9 cellular contexts compared by ENCODE assay signal in genomic region chr7:129534558-129534957, GRCh38. TPM values are rescaled to one million over a fixed set of nuclear protein-coding genes. Genes with fewer than 3 reads are reported as not detected.
DNase-seq lines count a peak whose midpoint lies in the region; ATAC-seq, FAIRE-seq and TF ChIP-seq lines count a peak whose summit lies in the region.
"Not testable (repeated sequence)": the region's sequence is repeated elsewhere in the genome, so short reads cannot be mapped to it uniquely, and the experiment has no call there.
"Had no signal": no experiment of that assay in that cellular context is flagged by ENCODE, and none has a peak within 500 bp of the region (broad histone marks: within the 10 kb centered on the region; RNA-seq: fewer than 3 reads in every experiment).

No MANE protein-coding gene starts in this region.

- H3K27me3 Mint-ChIP-seq in GM23338 (ENCODE audit: insufficient read depth, low read depth, poor library complexity), result peaks cover 12% of the 10 kb centered on the region
- not testable (repeated sequence) for H3K27me3 Mint-ChIP-seq in endodermal cell (ENCODE audit: insufficient read depth); natural killer cell (ENCODE audit: low read depth in 2 of 2)

- 62% methylated on average over 12 of the region's 12 CpGs for WGBS in K562 (ENCODE audit: insufficient coverage, low coverage, missing lambda C conversion rate)
- WGBS in endodermal cell (ENCODE audit: insufficient coverage in 1 of 2, insufficient read length in 1 of 2), 2 experiments, result 91 to 92% methylated on average over 6 to 12 of the region's 12 CpGs
- no CpG with 5 or more reads among the region's 12 CpGs for WGBS in neuronal stem cell (ENCODE audit: extremely low coverage in 2 of 2, insufficient read length in 2 of 2, insufficient replicate concordance in 1 of 2), 2 donors

- ATAC-seq in GM23338, natural killer cell: not testable (repeated sequence)
- peak; percentile 35; the same call in 2 of the 3 replicates for ATAC-seq in K562

- not testable (repeated sequence) for H3K9me2 ChIP-seq in GM23338 (ENCODE audit: insufficient read depth)

- H4K8ac ChIP-seq in neuronal stem cell (ENCODE audit: low read depth, low read length), result not testable (repeated sequence)

- not testable (repeated sequence) for TF ChIP-seq POLR2A in K562 (conservative IDR thresholded peaks at IDR 0.05)

- H3K36me3 Mint-ChIP-seq in GM23338 (ENCODE audit: low read depth); endodermal cell (ENCODE audit: low read depth); natural killer cell: not testable (repeated sequence)

- not testable (repeated sequence) for H3K4me1 ChIP-seq in GM23338 (ENCODE audit: insufficient read depth); K562 (replicated peaks in 1 of 2; ENCODE audit: control insufficient read depth in 2 of 2, insufficient read depth in 2 of 2, low read length in 2 of 2); endodermal cell (ENCODE audit: control insufficient read depth, insufficient read depth, low read length); kidney (ENCODE audit: control insufficient read depth in 1 of 2, insufficient read depth in 1 of 2, low read depth in 1 of 2, low read length in 2 of 2); neuronal stem cell (ENCODE audit: control insufficient read depth in 2 of 2, insufficient read depth in 1 of 2, low read depth in 1 of 2, low read length in 2 of 2)

- not testable (repeated sequence) for H3K27ac Mint-ChIP-seq in GM23338
- H3K27ac Mint-ChIP-seq in endodermal cell (peak overlapping the region; percentile 86), natural killer cell (peak overlapping the region in 1 of 2 donors; percentile 99)

- H2AFZ ChIP-seq in GM23338 (peak overlapping the region; percentile 75), K562 (ENCODE audit: low read depth, low read length) (peak overlapping the region; percentile 47; the same call in 1 of the 2 replicates), neuronal stem cell (ENCODE audit: low read length) (peak overlapping the region; percentile 53)

- not testable (repeated sequence) for H3K4ac ChIP-seq in neuronal stem cell (ENCODE audit: low read length)

- H3K27me3 ChIP-seq in GM23338 (ENCODE audit: insufficient read depth); endodermal cell (ENCODE audit: control insufficient read depth, insufficient read depth, low read length, poor library complexity, severe bottlenecking); neuronal stem cell (ENCODE audit: control insufficient read depth in 3 of 3, insufficient read depth in 3 of 3, low read depth in 1 of 3, low read length in 3 of 3): not testable (repeated sequence)
- H3K27me3 ChIP-seq in K562 (ENCODE audit: control insufficient read depth in 2 of 2, insufficient read depth in 2 of 2, low read length in 2 of 2), result peaks cover 3 to 23% of the 10 kb centered on the region in 2 experiments; a peak in 3 of 5 replicates

- H3K36me3 ChIP-seq in GM23338 (ENCODE audit: insufficient read depth); K562 (ENCODE audit: control insufficient read depth, insufficient read depth, low read length); endodermal cell (ENCODE audit: control insufficient read depth, insufficient read depth, low read length); kidney (ENCODE audit: control insufficient read depth in 1 of 2, insufficient read depth in 2 of 2, low read length in 2 of 2); neuronal stem cell (replicated peaks in 1 of 2; ENCODE audit: control insufficient read depth in 2 of 2, insufficient read depth in 2 of 2, low read length in 2 of 2): not testable (repeated sequence)

- DNase-seq in GM23338 (ENCODE audit: low spot score); K562 (ENCODE audit: extremely low read depth in 1 of 4, low spot score in 3 of 4); natural killer cell; neuronal stem cell (ENCODE audit: low spot score): not testable (repeated sequence)
- DNase-seq in MV-4-11 (lab: John Stamatoyannopoulos, UW) (peak; percentile 21), endodermal cell (peak; percentile 73), kidney (peak; percentile 15)

- H2AK5ac ChIP-seq in neuronal stem cell (ENCODE audit: low read depth, low read length), result not testable (repeated sequence)

- H4K20me1 ChIP-seq in GM23338 (replicated peaks; ENCODE audit: insufficient read depth); K562 (replicated peaks; ENCODE audit: control insufficient read depth, insufficient read depth, low read length): not testable (repeated sequence)

- TF ChIP-seq CTCF in GM23338 (conservative IDR thresholded peaks at IDR 0.05; ENCODE audit: low read depth in 2 of 2); K562 (IDR thresholded peaks at IDR 0.05 in 2 of 3, conservative IDR thresholded peaks at IDR 0.05 in 1 of 3; ENCODE audit: insufficient read depth in 2 of 3, low read depth in 1 of 3, low read length in 3 of 3); endodermal cell (conservative IDR thresholded peaks at IDR 0.05); kidney (IDR thresholded peaks at IDR 0.05; ENCODE audit: borderline replicate concordance, extremely low read depth, insufficient read depth); natural killer cell (IDR thresholded peaks at IDR 0.05): not testable (repeated sequence)

- H2BK5ac ChIP-seq in neuronal stem cell (ENCODE audit: low read length), result not testable (repeated sequence)

- intact Hi-C loops in K562 (cut with micrococcal nuclease); kidney (cut with DNase I); natural killer cell (cut with micrococcal nuclease): not testable (repeated sequence)

- TF ChIP-seq RAD21 in K562 (CRISPR knock-in tag; conservative IDR thresholded peaks at IDR 0.05 in 1 of 2, IDR thresholded peaks at IDR 0.05 in 1 of 2), result not testable (repeated sequence)

- H3K27ac ChIP-seq in GM23338 (ENCODE audit: low read depth); K562 (ENCODE audit: extremely low read depth, low read depth, low read length); endodermal cell (ENCODE audit: low read depth, low read length); kidney (ENCODE audit: low read depth in 2 of 2, low read length in 2 of 2); neuronal stem cell (replicated peaks; ENCODE audit: low read length): not testable (repeated sequence)

- not testable (repeated sequence) for H2BK120ac ChIP-seq in neuronal stem cell (ENCODE audit: low read depth, low read length)

- not testable (repeated sequence) for H4K91ac ChIP-seq in neuronal stem cell (ENCODE audit: low read depth, low read length, poor library complexity)

- H3K23ac ChIP-seq in neuronal stem cell (ENCODE audit: low read depth, low read length, poor library complexity), result not testable (repeated sequence)

- CTCF ChIA-PET in K562 (lab: Yijun Ruan, JAX; ENCODE audit: low intra/inter-chr PET ratio), result not testable (repeated sequence)

- H3K9ac ChIP-seq in K562 (ENCODE audit: insufficient read depth in 1 of 2, low read depth in 2 of 2, low read length in 2 of 2); endodermal cell (ENCODE audit: extremely low read depth, low read length, poor library complexity, severe bottlenecking); kidney (ENCODE audit: low read length in 2 of 2); neuronal stem cell (ENCODE audit: low read depth, low read length, poor library complexity): not testable (repeated sequence)

- H3K79me1 ChIP-seq in neuronal stem cell (ENCODE audit: low read depth, low read length), result not testable (repeated sequence)

- H3K18ac ChIP-seq in neuronal stem cell (ENCODE audit: low read length), result peak overlapping the region; percentile 66

- H3K9me1 ChIP-seq in K562 (ENCODE audit: control insufficient read depth, insufficient read depth, low read length), result not testable (repeated sequence)

- not testable (repeated sequence) for H2BK12ac ChIP-seq in neuronal stem cell (ENCODE audit: low read length)

- not testable (repeated sequence) for TF ChIP-seq EP300 in K562 (IDR thresholded peaks at IDR 0.05; ENCODE audit: low read length)

- POLR2A ChIA-PET in K562 (lab: Yijun Ruan, JAX), result not testable (repeated sequence)

- H3K9me3 Mint-ChIP-seq in GM23338, endodermal cell, natural killer cell: not testable (repeated sequence)

- not testable (repeated sequence) for H3K79me2 ChIP-seq in GM23338 (replicated peaks; ENCODE audit: insufficient read depth); K562 (ENCODE audit: control insufficient read depth, insufficient read depth, low read length)

- BruUV-seq in K562 (replicated peaks; lab: Mats Ljungman, UMichigan), result not testable (repeated sequence)

- in situ Hi-C loops in K562 (cut with MboI), result not testable (repeated sequence)

- not testable (repeated sequence) for H3K4me3 ChIP-seq in GM23338; K562; endodermal cell (ENCODE audit: low read length); kidney (ENCODE audit: low read length in 2 of 2); neuronal stem cell (ENCODE audit: low read length in 2 of 2)

- H3K14ac ChIP-seq in neuronal stem cell (ENCODE audit: low read length), result not testable (repeated sequence)

- FAIRE-seq in K562 (lab: Jason Lieb, UNC); kidney (lab: Jason Lieb, UNC): not testable (repeated sequence)

- H3K4me3 Mint-ChIP-seq in GM23338, endodermal cell: not testable (repeated sequence)
- peak overlapping the region; percentile 62 for H3K4me3 Mint-ChIP-seq in natural killer cell

- not testable (repeated sequence) for H3K4me2 ChIP-seq in GM23338; K562 (ENCODE audit: insufficient read depth, low read length); neuronal stem cell (ENCODE audit: insufficient read depth, low read length, poor library complexity, severe bottlenecking)

- not testable (repeated sequence) for H3F3A ChIP-seq in GM23338 (replicated peaks; ENCODE audit: low read depth)

- not testable (repeated sequence) for H2BK15ac ChIP-seq in neuronal stem cell (ENCODE audit: low read length)

- H3K9me3 ChIP-seq in K562 (replicated peaks; ENCODE audit: control insufficient read depth, insufficient read depth, low read depth, low read length); endodermal cell (ENCODE audit: control insufficient read depth, low read length); kidney (ENCODE audit: control insufficient read depth in 1 of 2, low read length in 2 of 2); neuronal stem cell (replicated peaks in 1 of 2; ENCODE audit: control insufficient read depth in 2 of 2, insufficient read depth in 1 of 2, low read depth in 1 of 2, low read length in 2 of 2): not testable (repeated sequence)

- H3K4me1 Mint-ChIP-seq in GM23338, result peaks cover 24% of the 10 kb centered on the region
- H3K4me1 Mint-ChIP-seq in endodermal cell, result peaks cover 21% of the 10 kb centered on the region
- H3K4me1 Mint-ChIP-seq in natural killer cell, result peaks cover 57 to 73% of the 10 kb centered on the region in 2 donors

RNA-seq across cellular contexts. Expression of gene SMKR1, which starts 32.2 kb away (rescaled TPM):
- total RNA-seq in GM23338 (2014; rRNA removed; shearing (Covaris generic)), result 0.70 TPM in 1 of 2 replicates, not detected in the other
- polyA plus RNA-seq in GM23338 (2016; fragmentation: Nextera tagmentation; extraction: Ambion mirVana) (1.7 and 2.1 TPM in 2 replicates), K562 (2011; rRNA removed) (1.3 and 1.5 TPM in 2 replicates), K562 (2014; fragmentation: Illumina TruSeq; extraction: Trizol) (1.4 and 1.5 TPM in 2 replicates), K562 (2014; fragmentation: Nextera tagmentation; extraction: Ambion mirVana) (under 1 TPM; 0.59 to 0.73 TPM), K562 (2014; rRNA removed) (1.8 TPM in 2 replicates), kidney (ENCODE audit: insufficient read depth, low read depth, low replicate concordance) (3.9 TPM)
- total RNA-seq in K562 (2011; cell fraction: chromatin; rRNA removed; ENCODE audit: low replicate concordance), result 1.4 and 1.6 TPM in 2 replicates
- total RNA-seq in K562 (2011; cell fraction: nucleolus; rRNA removed), result 1.4 TPM in 1 of 2 replicates, not detected in the other
- total RNA-seq in K562 (2011; cell fraction: nucleoplasm; rRNA removed), result 1.5 TPM in 1 of 2 replicates, not detected in the other
- total RNA-seq in K562 (2014; rRNA removed) (0.37 TPM in 1 of 2 replicates, not detected in the other), K562 (2014; rRNA removed; fragmentation: Illumina TruSeq; extraction: Trizol) (1.1 and 1.4 TPM in 2 replicates), K562 (2015; rRNA removed; fragmentation: Illumina TruSeq; extraction: Trizol) (0.62 and 1.7 TPM in 2 replicates), K562 (2021) (0.58 and 1.5 TPM in 2 replicates), endodermal cell (under 1 TPM; 0.55 to 0.97 TPM), kidney (0.63 TPM), natural killer cell (1 to 10 TPM; 4.9 to 9.7 (median 8.4) TPM)
- 0.13 and 0.94 TPM in 2 replicates for polyA plus RNA-seq in K562 (2011; cell fraction: cytosol; rRNA removed)
- 5.4 and 7.6 TPM in 2 replicates for polyA plus RNA-seq in K562 (2011; cell fraction: nucleus; rRNA removed)
- polyA plus RNA-seq in K562 (2012), result 1.9 and 2.1 TPM in 2 replicates
- polyA minus RNA-seq in K562 (2011; rRNA and poly(A)+ RNA removed), result 1.5 TPM in 1 of 2 replicates, not detected in the other
- polyA minus RNA-seq in K562 (2011; cell fraction: cytosol; rRNA and poly(A)+ RNA removed), result not detected in 2 replicates
- 0.78 TPM in 1 of 2 replicates, not detected in the other for polyA minus RNA-seq in K562 (2011; cell fraction: nucleus; rRNA and poly(A)+ RNA removed)
- 0.71 TPM for polyA plus RNA-seq in endodermal cell (2013, experiment 1 of 2)
- polyA plus RNA-seq in endodermal cell (2013, experiment 2 of 2), result 0.87 TPM
- 3.5 TPM for polyA plus RNA-seq in neuronal stem cell (2013, experiment 1 of 2)
- polyA plus RNA-seq in neuronal stem cell (2013, experiment 2 of 2), result 3.6 TPM
- total RNA-seq: CD4-positive, CD25-positive, alpha-beta regulatory T cell had no signal
- polyA plus RNA-seq: CD14-positive monocyte had no signal
